8 cellular contexts compared by ENCODE assay signal in the genomic region with DNA sequence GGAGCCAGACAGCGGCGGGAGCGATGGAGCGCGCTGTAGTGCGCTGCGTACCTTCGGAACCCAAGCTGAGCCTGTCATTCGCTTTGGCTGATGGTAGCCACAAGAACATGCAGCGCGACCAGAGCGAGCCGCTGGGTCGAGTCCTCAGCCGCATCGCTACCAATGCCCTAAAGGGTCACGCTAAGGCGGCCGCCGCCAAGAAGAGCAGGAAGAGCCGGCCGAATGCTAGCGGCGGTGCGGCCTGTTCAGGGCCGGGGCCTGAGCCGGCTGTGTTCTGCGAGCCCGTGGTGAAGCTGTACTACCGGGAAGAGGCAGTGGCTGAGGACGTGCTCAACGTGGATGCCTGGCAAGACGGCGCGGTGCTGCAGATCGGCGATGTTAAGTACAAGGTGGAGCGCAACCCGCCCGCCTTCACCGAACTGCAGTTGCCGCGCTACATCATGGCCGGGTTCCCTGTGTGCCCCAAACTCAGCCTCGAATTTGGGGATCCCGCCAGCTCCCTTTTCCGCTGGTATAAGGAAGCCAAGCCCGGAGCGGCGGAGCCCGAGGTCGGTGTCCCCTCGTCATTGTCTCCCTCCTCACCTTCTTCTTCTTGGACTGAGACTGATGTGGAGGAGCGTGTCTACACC. TPM values are rescaled to one million over a fixed set of nuclear protein-coding genes. Genes with fewer than 3 reads are reported as not detected.
DNase-seq lines count a peak whose midpoint lies in the region; ATAC-seq and TF ChIP-seq lines count a peak whose summit lies in the region.

No MANE protein-coding gene starts in this region.

- H3K4me2 ChIP-seq in PC-9, result peak overlapping the region; percentile 91

- H3K4me3 ChIP-seq in PC-9 (peak overlapping the region; percentile 74), iPS-18a (ENCODE audit: low read length) (peak overlapping the region; percentile 86)

- H3K79me2 ChIP-seq in PC-9 (ENCODE audit: low read depth), result peaks cover 52% of the 10 kb centered on the region

- no peaks in the 10 kb centered on the region for H4K20me1 ChIP-seq in PC-9 (ENCODE audit: insufficient read depth)

- H2AFZ ChIP-seq in PC-9, result peak overlapping the region; percentile 90

- no TSS peak for BruUV-seq in PC-9 (replicated peaks; lab: Mats Ljungman, UMichigan)

- no peaks in the 10 kb centered on the region for H3K27me3 ChIP-seq in PC-9 (ENCODE audit: insufficient read depth, low read depth)
- H3K27me3 ChIP-seq in iPS-18a (ENCODE audit: control insufficient read depth, insufficient read depth, low read length), result no peaks in the 10 kb centered on the region

- H3K9me2 ChIP-seq in PC-9 (ENCODE audit: insufficient read depth), result no peaks in the 10 kb centered on the region

- POLR2A ChIA-PET in PC-9 (lab: Charles Lee; ENCODE audit: unreplicated experiment), result interaction anchor here (0.6 to 1.0 kb wide), 2 partner anchors 41 to 293 kb away, joined by 3 to 8 read pairs; a partner anchor contains a TSS

- TF ChIP-seq CTCF in PC-9 (conservative IDR thresholded peaks at IDR 0.05), result no peak

- intact Hi-C loops in PC-9 (cut with micrococcal nuclease; ENCODE audit: unreplicated experiment), result loop anchor here (1.0 to 5.0 kb wide), 4 partner anchors 41 to 854 kb away; a partner anchor contains a TSS

- no peaks in the 10 kb centered on the region for H3K9me3 ChIP-seq in PC-9 (ENCODE audit: insufficient read depth, low read depth)
- H3K9me3 ChIP-seq in iPS-18a (ENCODE audit: control insufficient read depth, low read depth, low read length), result no peaks in the 10 kb centered on the region

- H3K4me1 ChIP-seq in PC-9 (replicated peaks; ENCODE audit: insufficient read depth) (peaks cover 12% of the 10 kb centered on the region; the same call in 1 of the 2 replicates), iPS-18a (ENCODE audit: control insufficient read depth, low read depth, low read length) (peaks cover 5% of the 10 kb centered on the region)

- H3K27ac ChIP-seq in PC-9, result peak overlapping the region; percentile 92
- H3K27ac ChIP-seq in angular gyrus (ENCODE audit: low read depth, low read length), result peak overlapping the region; percentile 94
- H3K27ac ChIP-seq in iPS-18a (ENCODE audit: low read length), result no peak overlapping the region

- CTCF ChIA-PET in PC-9 (lab: Charles Lee), result interaction anchor here (0.5 to 1.5 kb wide), 4 partner anchors 159 to 750 kb away, joined by 3 to 9 read pairs (median 5); a partner anchor contains a TSS

- peaks cover 9% of the 10 kb centered on the region for H3K36me3 ChIP-seq in PC-9 (ENCODE audit: low read depth)
- peaks cover 10% of the 10 kb centered on the region for H3K36me3 ChIP-seq in iPS-18a (ENCODE audit: control insufficient read depth, low read depth, low read length)

- peak overlapping the region; percentile 58 for H3K9ac ChIP-seq in iPS-18a (ENCODE audit: low read length)

- ATAC-seq in HG02678 (IDR thresholded peaks at IDR 0.05; ENCODE audit: unreplicated experiment), result peak; percentile 31

- no peaks in the 10 kb centered on the region for H3F3A ChIP-seq in PC-9 (ENCODE audit: insufficient read depth, low read depth)

- DNase-seq in NOMO-1 treated with DMSO at 0.1 percent for 48 hours (lab: John Stamatoyannopoulos, UW; ENCODE audit: unreplicated experiment) (peak; percentile 20), NOMO-1 treated with dmso at 0.1 percent for 144 hours (lab: John Stamatoyannopoulos, UW; ENCODE audit: unreplicated experiment) (no peak), PC-9 (peak in 1 of 2 experiments; percentile 5), SIG-M5 treated with dmso at 0.1 percent for 504 hours (lab: John Stamatoyannopoulos, UW; ENCODE audit: unreplicated experiment) (no peak)
- DNase-seq in stimulated activated CD4-positive, alpha-beta T cell treated with anti-CD3 and anti-CD28 coated beads, Interleukin-1b, Interleukin-23, amount 100 ng/mL, for 48 hours, result peak; percentile 43

RNA-seq across cellular contexts. Expression of a gene that starts 0.5 kb away (rescaled TPM):
- 14.3 and 16.6 TPM in 2 replicates for total RNA-seq in PC-9 (2021)

RNA-seq across cellular contexts. Expression of a gene that starts 12.4 kb away (rescaled TPM):
- 0.10 and 0.22 TPM in 2 replicates for total RNA-seq in PC-9 (2021)

RNA-seq across cellular contexts. Expression of a gene that starts 40.6 kb away (rescaled TPM):
- 132 and 182 TPM in 2 replicates for total RNA-seq in PC-9 (2021)

Comparison
In these comparisons a context has a peak if more than half of its experiments do, and no peak if none do; other contexts are left out.
1. DNase-seq: peak in NOMO-1 treated with DMSO at 0.1 percent for 48 hours (single experiment) and stimulated activated CD4-positive, alpha-beta T cell treated with anti-CD3 and anti-CD28 coated beads, Interleukin-1b, Interleukin-23, amount 100 ng/mL, for 48 hours (single experiment); none in NOMO-1 treated with dmso at 0.1 percent for 144 hours (single experiment) and SIG-M5 treated with dmso at 0.1 percent for 504 hours (single experiment).